In genomic region chr2:96163768-96164429, GRCh38 we compare ENCODE assay signal across 8 cellular contexts. TPM values are rescaled to one million over a fixed set of nuclear protein-coding genes. Genes with fewer than 3 reads are reported as not detected.
DNase-seq lines count a peak whose midpoint lies in the region; ATAC-seq and TF ChIP-seq lines count a peak whose summit lies in the region.

No MANE protein-coding gene starts in this region.

- H3K4me3 ChIP-seq in Peyer's patch (peak overlapping the region in 2 of 4 donors; percentile 5 to 25), MM.1S (ENCODE audit: low read length) (no peak overlapping the region), hepatocyte (no peak overlapping the region), WERI-Rb-1 (ENCODE audit: low read depth, low read length) (no peak overlapping the region)

- no peak for TF ChIP-seq POLR2A in Peyer's patch (IDR thresholded peaks at IDR 0.05)

- DNase-seq in Peyer's patch (peak in 2 of 3 donors; percentile 88 to 93), MM.1S (no peak), hepatocyte (ENCODE audit: low spot score) (no peak), WERI-Rb-1 (no peak)
- peak; percentile 81 for DNase-seq in stimulated activated CD4-positive, alpha-beta T cell treated with anti-CD3 and anti-CD28 coated beads, Interleukin-4, amount 100 ng/mL, for 24 hours

- H3K27me3 ChIP-seq in Peyer's patch (no peaks in the 10 kb centered on the region), MM.1S (replicated peaks; ENCODE audit: insufficient read depth, low read length) (no peaks in the 10 kb centered on the region), hepatocyte (no peaks in the 10 kb centered on the region), WERI-Rb-1 (ENCODE audit: insufficient read depth, low read depth, severe bottlenecking) (no peaks in the 10 kb centered on the region)

- H3K36me3 ChIP-seq in Peyer's patch, result no peaks in the 10 kb centered on the region
- no peaks in the 10 kb centered on the region for H3K36me3 ChIP-seq in MM.1S (replicated peaks; ENCODE audit: insufficient read depth, low read length)
- H3K36me3 ChIP-seq in hepatocyte (replicated peaks; ENCODE audit: insufficient read depth, low read depth), result no peaks in the 10 kb centered on the region
- H3K36me3 ChIP-seq in WERI-Rb-1, result no peaks in the 10 kb centered on the region

- H3F3A ChIP-seq in MM.1S (ENCODE audit: insufficient read depth, low read length), result no peaks in the 10 kb centered on the region

- no peaks in the 10 kb centered on the region for H3K9me2 ChIP-seq in MM.1S (replicated peaks; ENCODE audit: insufficient read depth, low read length)
- no peaks in the 10 kb centered on the region for H3K9me2 ChIP-seq in hepatocyte (replicated peaks; ENCODE audit: insufficient read depth)

- 0 out of 3 replicates have a peak, but pooled peaks have one; percentile 1 for TF ChIP-seq CTCF in GM12872 (IDR thresholded peaks at IDR 0.05; ENCODE audit: insufficient read depth, low read depth, low read length)
- TF ChIP-seq CTCF in Peyer's patch (IDR thresholded peaks at IDR 0.05), result no peak
- no peak for TF ChIP-seq CTCF in MM.1S (IDR thresholded peaks at IDR 0.05; ENCODE audit: low read length)
- TF ChIP-seq CTCF in hepatocyte (IDR thresholded peaks at IDR 0.05; ENCODE audit: poor library complexity), result no peak
- TF ChIP-seq CTCF in WERI-Rb-1 (IDR thresholded peaks at IDR 0.05; ENCODE audit: low read depth, low read length), result no peak

- no peaks in the 10 kb centered on the region for H4K20me1 ChIP-seq in MM.1S (ENCODE audit: insufficient read depth, low read length)
- H4K20me1 ChIP-seq in hepatocyte (ENCODE audit: insufficient read depth, poor library complexity, severe bottlenecking), result no peaks in the 10 kb centered on the region

- ATAC-seq in GM21723 (IDR thresholded peaks at IDR 0.05; ENCODE audit: unreplicated experiment), result peak; percentile 58

- 75% methylated on average over 13 of the region's 13 CpGs for WGBS in hepatocyte (ENCODE audit: low lambda C conversion rate, missing lambda C conversion rate)

- H3K79me2 ChIP-seq in MM.1S (ENCODE audit: low read length) (no peaks in the 10 kb centered on the region), hepatocyte (no peaks in the 10 kb centered on the region)

- H3K9ac ChIP-seq in MM.1S (ENCODE audit: low read length), result no peak overlapping the region

- H3K27ac ChIP-seq in Peyer's patch (peak overlapping the region; percentile 73 to 89 (median 78)), angular gyrus (ENCODE audit: low read depth, low read length) (peak overlapping the region; percentile 89), MM.1S (ENCODE audit: low read length) (no peak overlapping the region), hepatocyte (no peak overlapping the region), WERI-Rb-1 (no peak overlapping the region)

- H3K4me2 ChIP-seq in MM.1S (ENCODE audit: low read depth, low read length) (no peak overlapping the region), hepatocyte (no peak overlapping the region)

- H2AFZ ChIP-seq in MM.1S (ENCODE audit: low read length) (no peak overlapping the region), hepatocyte (no peak overlapping the region)

- H3K4me1 ChIP-seq in Peyer's patch, result peaks cover 0 to 22% (median 14%) of the 10 kb centered on the region in 4 donors
- H3K4me1 ChIP-seq in MM.1S (ENCODE audit: low read length), result no peaks in the 10 kb centered on the region
- H3K4me1 ChIP-seq in hepatocyte (ENCODE audit: insufficient read depth), result no peaks in the 10 kb centered on the region

- H3K9me3 ChIP-seq in Peyer's patch, result no peaks in the 10 kb centered on the region
- H3K9me3 ChIP-seq in MM.1S (replicated peaks; ENCODE audit: insufficient read depth, low read length), result no peaks in the 10 kb centered on the region
- H3K9me3 ChIP-seq in hepatocyte (ENCODE audit: low read depth), result no peaks in the 10 kb centered on the region
- no peaks in the 10 kb centered on the region for H3K9me3 ChIP-seq in WERI-Rb-1 (ENCODE audit: severe bottlenecking)

RNA-seq across cellular contexts. Expression of gene DUSP2, which starts 18.7 kb away (rescaled TPM):
- 10 to 100 TPM in 1 of 4 donors, 1 to 10 TPM in 3; 2.7 to 28.1 (median 5.6) TPM for total RNA-seq in Peyer's patch
- total RNA-seq in hepatocyte, result 7.2 and 11.3 TPM in 2 replicates
- polyA plus RNA-seq in hepatocyte, result 17.0 and 24.0 TPM in 2 replicates

RNA-seq across cellular contexts. Expression of gene ASTL, which starts 25.6 kb away (rescaled TPM):
- not detected for total RNA-seq in Peyer's patch
- not detected in 2 replicates for total RNA-seq in hepatocyte
- not detected in 2 replicates for polyA plus RNA-seq in hepatocyte

RNA-seq across cellular contexts. Expression of gene STARD7, which starts 44.7 kb away (rescaled TPM):
- total RNA-seq in Peyer's patch, result 100 to 1,000 TPM in 3 of 4 donors, 10 to 100 TPM in 1; 78.4 to 120 (median 112) TPM
- total RNA-seq in hepatocyte, result 119 and 138 TPM in 2 replicates
- polyA plus RNA-seq in hepatocyte, result 92.8 and 101 TPM in 2 replicates

RNA-seq across cellular contexts. Expression of gene ADRA2B, which starts 47.5 kb away (rescaled TPM):
- under 1 TPM in 3 of 4 donors, not detected in 1; 0.28 to 0.67 (median 0.53) TPM for total RNA-seq in Peyer's patch
- total RNA-seq in hepatocyte, result 0.56 and 0.87 TPM in 2 replicates
- 0.66 TPM in 1 of 2 replicates, not detected in the other for polyA plus RNA-seq in hepatocyte

Comparison
In these comparisons a context has a peak if more than half of its experiments do, and no peak if none do; other contexts are left out.
1. DNase-seq: peak in Peyer's patch (2 of 3) and stimulated activated CD4-positive, alpha-beta T cell treated with anti-CD3 and anti-CD28 coated beads, Interleukin-4, amount 100 ng/mL, for 24 hours (single experiment); none in MM.1S (single experiment), hepatocyte (single experiment) and WERI-Rb-1 (single experiment).
2. H3K27ac ChIP-seq: peak in Peyer's patch (4 of 4) and angular gyrus (single experiment); none in MM.1S (single experiment), hepatocyte (single experiment) and WERI-Rb-1 (single experiment).